ENCODE assay signal across 8 cellular contexts in genomic region chr2:42906557-42907380, GRCh38.
DNase-seq lines count a peak whose midpoint lies in the region; ATAC-seq lines count a peak whose summit lies in the region.

No MANE protein-coding gene starts in this region.

- H3K9me3 ChIP-seq in esophagus (ENCODE audit: control insufficient read depth in 2 of 2, insufficient read depth in 1 of 2, low read depth in 1 of 2, low read length in 1 of 2): no peaks in the 10 kb centered on the region
- no peaks in the 10 kb centered on the region for H3K9me3 ChIP-seq in naive thymus-derived CD4-positive, alpha-beta T cell (ENCODE audit: control insufficient read depth in 2 of 3, low read length in 3 of 3)

- peak overlapping the region; percentile 53 to 84 for H3K27ac ChIP-seq in esophagus (ENCODE audit: low read depth in 2 of 2, low read length in 1 of 2)
- H3K27ac ChIP-seq in naive thymus-derived CD4-positive, alpha-beta T cell (ENCODE audit: low read depth, low read length): no peak overlapping the region

- no peaks in the 10 kb centered on the region for H3K9me3 Mint-ChIP-seq in naive thymus-derived CD4-positive, alpha-beta T cell

- POLR2A ChIA-PET in naive thymus-derived CD4-positive, alpha-beta T cell (lab: Charles Lee): no interaction called here

- DNase-seq in DMS153 (lab: John Stamatoyannopoulos, UW): peak; percentile 45
- DNase-seq in NCI-H69 (lab: John Stamatoyannopoulos, UW): peak; percentile 93
- no peak for DNase-seq in naive thymus-derived CD4-positive, alpha-beta T cell
- DNase-seq in activated CD4-positive, alpha-beta T cell treated with anti-CD3 and anti-CD28 coated beads, Interleukin-2, amount 50 U/mL, for 1 hour: no peak
- no peak for DNase-seq in stimulated activated CD4-positive, alpha-beta T cell treated with anti-CD3 and anti-CD28 coated beads, Interleukin-12 subunit alpha, Interleukin-12 subunit beta, amount 100 ng/mL, for 4 hours
- no peak for DNase-seq in NCI-H2029 treated with DMSO at 0.1 percent for 48 hours (lab: John Stamatoyannopoulos, UW)

- H3K4me3 Mint-ChIP-seq in naive thymus-derived CD4-positive, alpha-beta T cell: no peak overlapping the region

- H3K4me1 ChIP-seq in esophagus (ENCODE audit: control insufficient read depth in 2 of 2, insufficient read depth in 2 of 2, low read length in 1 of 2): peaks cover 11 to 18% of the 10 kb centered on the region in 2 donors
- H3K4me1 ChIP-seq in naive thymus-derived CD4-positive, alpha-beta T cell (ENCODE audit: control insufficient read depth in 2 of 2, insufficient read depth in 2 of 2, low read length in 2 of 2): no peaks in the 10 kb centered on the region

- peak; percentile 31 for ATAC-seq in naive thymus-derived CD4-positive, alpha-beta T cell
- ATAC-seq in GM21576 (IDR thresholded peaks at IDR 0.05; ENCODE audit: unreplicated experiment): no peak

- H3K4me1 Mint-ChIP-seq in naive thymus-derived CD4-positive, alpha-beta T cell: peaks cover 0 to 5% (median 0%) of the 10 kb centered on the region in 7 donors

- no peaks in the 10 kb centered on the region for H3K27me3 ChIP-seq in esophagus (ENCODE audit: control insufficient read depth in 1 of 2, insufficient read depth in 2 of 2, low read length in 2 of 2)
- H3K27me3 ChIP-seq in naive thymus-derived CD4-positive, alpha-beta T cell (ENCODE audit: control insufficient read depth in 2 of 2, insufficient read depth in 2 of 2, low read length in 2 of 2): no peaks in the 10 kb centered on the region

- no peaks in the 10 kb centered on the region for H3K36me3 ChIP-seq in esophagus (ENCODE audit: control insufficient read depth in 2 of 2, insufficient read depth in 2 of 2, low read length in 1 of 2)
- no peaks in the 10 kb centered on the region for H3K36me3 ChIP-seq in naive thymus-derived CD4-positive, alpha-beta T cell (ENCODE audit: control insufficient read depth in 2 of 3, insufficient read depth in 3 of 3, low read length in 3 of 3)

- peak overlapping the region in 1 of 9 donors; percentile 55 for H3K27ac Mint-ChIP-seq in naive thymus-derived CD4-positive, alpha-beta T cell

- intact Hi-C loops in naive thymus-derived CD4-positive, alpha-beta T cell (cut with micrococcal nuclease): no loop called here

- H3K4me3 ChIP-seq in esophagus (ENCODE audit: low read depth in 1 of 2, low read length in 2 of 2): no peak overlapping the region
- no peak overlapping the region for H3K4me3 ChIP-seq in naive thymus-derived CD4-positive, alpha-beta T cell (ENCODE audit: low read length)

- 16 to 24% methylated on average over 15 of the region's 15 CpGs for WGBS in esophagus, 2 donors

- H3K27me3 Mint-ChIP-seq in naive thymus-derived CD4-positive, alpha-beta T cell: peaks cover 7 to 26% (median 16%) of the 10 kb centered on the region in 5 donors

- CTCF ChIA-PET in naive thymus-derived CD4-positive, alpha-beta T cell (lab: Charles Lee): no interaction called here

- H3K36me3 Mint-ChIP-seq in naive thymus-derived CD4-positive, alpha-beta T cell: no peaks in the 10 kb centered on the region

Comparison
In these comparisons a context has a peak if more than half of its experiments do, and no peak if none do; other contexts are left out.
1. DNase-seq: peak in DMS153 (single experiment) and NCI-H69 (single experiment); none in naive thymus-derived CD4-positive, alpha-beta T cell (0 of 9), activated CD4-positive, alpha-beta T cell treated with anti-CD3 and anti-CD28 coated beads, Interleukin-2, amount 50 U/mL, for 1 hour (single experiment), stimulated activated CD4-positive, alpha-beta T cell treated with anti-CD3 and anti-CD28 coated beads, Interleukin-12 subunit alpha, Interleukin-12 subunit beta, amount 100 ng/mL, for 4 hours (single experiment) and NCI-H2029 treated with DMSO at 0.1 percent for 48 hours (single experiment).